12 cellular contexts compared by ENCODE assay signal in genomic region chr5:108884736-108885135, GRCh38.
DNase-seq lines count a peak whose midpoint lies in the region; ATAC-seq and TF ChIP-seq lines count a peak whose summit lies in the region.
"Had no signal": no experiment of that assay in that cellular context is flagged by ENCODE, and none has a peak within 500 bp of the region (broad histone marks: within the 10 kb centered on the region; RNA-seq: fewer than 3 reads in every experiment).

No MANE protein-coding gene starts in this region.

- H3K9ac ChIP-seq in adipocyte (ENCODE audit: low read length) (no peak overlapping the region), neural progenitor cell (no peak overlapping the region)

- H3K27me3 Mint-ChIP-seq in neural progenitor cell (ENCODE audit: insufficient read depth, low read depth), result no peaks in the 10 kb centered on the region
- no peaks in the 10 kb centered on the region for H3K27me3 Mint-ChIP-seq in activated CD8-positive, alpha-beta T cell treated with anti-CD3 and anti-CD28 coated beads, Interleukin-2, amount 10 ng/mL, durations not matched to agents 7 days and 5 days (ENCODE audit: low read depth)
- H3K27me3 Mint-ChIP-seq: dendritic cell treated with granulocyte-macrophage colony-stimulating factor and Interleukin-4, amounts not matched to agents 40 ng/mL and 50 ng/mL, for 4 days; stimulated activated naive CD8-positive, alpha-beta T cell treated with anti-CD3 and anti-CD28 coated beads, Interleukin-15, Interleukin-2, amounts not matched to agents 100 ng/mL and 50 ng/mL, for 24 hours had no signal

- no peak for TF ChIP-seq CTCF in fibroblast of pulmonary artery (IDR thresholded peaks at IDR 0.05; ENCODE audit: low read length, missing control alignments)
- TF ChIP-seq CTCF in neural progenitor cell (IDR thresholded peaks at IDR 0.05), result no peak
- TF ChIP-seq CTCF in left lung (IDR thresholded peaks at IDR 0.05), result no peak

- peak overlapping the region; percentile 23 for H3K27ac ChIP-seq in neural progenitor cell
- no peak overlapping the region for H3K27ac ChIP-seq in left lung
- H3K27ac ChIP-seq: Peyer's patch had no signal

- H3K27me3 ChIP-seq in adipocyte (replicated peaks; ENCODE audit: control insufficient read depth, insufficient read depth, low read length), result no peaks in the 10 kb centered on the region
- no peaks in the 10 kb centered on the region for H3K27me3 ChIP-seq in neural progenitor cell
- H3K27me3 ChIP-seq in left lung, result no peaks in the 10 kb centered on the region
- H3K27me3 ChIP-seq: Peyer's patch had no signal

- no peak overlapping the region for H3K27ac Mint-ChIP-seq in neural progenitor cell
- H3K27ac Mint-ChIP-seq in activated CD8-positive, alpha-beta T cell treated with anti-CD3 and anti-CD28 coated beads, Interleukin-2, amount 10 ng/mL, durations not matched to agents 7 days and 5 days, result no peak overlapping the region
- H3K27ac Mint-ChIP-seq: dendritic cell treated with granulocyte-macrophage colony-stimulating factor and Interleukin-4, amounts not matched to agents 40 ng/mL and 50 ng/mL, for 4 days; stimulated activated naive CD8-positive, alpha-beta T cell treated with anti-CD3 and anti-CD28 coated beads, Interleukin-15, Interleukin-2, amounts not matched to agents 100 ng/mL and 50 ng/mL, for 24 hours had no signal

- H3K36me3 Mint-ChIP-seq in neural progenitor cell, result peaks cover 4% of the 10 kb centered on the region
- H3K36me3 Mint-ChIP-seq in activated CD8-positive, alpha-beta T cell treated with anti-CD3 and anti-CD28 coated beads, Interleukin-2, amount 10 ng/mL, durations not matched to agents 7 days and 5 days (ENCODE audit: low read depth), result no peaks in the 10 kb centered on the region

- peaks cover 8% of the 10 kb centered on the region for H3F3A ChIP-seq in neural progenitor cell (ENCODE audit: low read depth)

- peak overlapping the region; percentile 47 for H3K4me3 ChIP-seq in adipocyte (ENCODE audit: low read length)
- H3K4me3 ChIP-seq in fibroblast of pulmonary artery (replicated peaks; ENCODE audit: low read depth, low read length), result no peak overlapping the region
- peak overlapping the region; percentile 14 for H3K4me3 ChIP-seq in neural progenitor cell
- no peak overlapping the region for H3K4me3 ChIP-seq in left lung
- H3K4me3 ChIP-seq: Peyer's patch had no signal

- intact Hi-C loops in left lung (cut with DNase I), result no loop called here

- POLR2A ChIA-PET in activated CD8-positive, alpha-beta T cell treated with anti-CD3 and anti-CD28 coated beads, Interleukin-2, amount 10 ng/mL, durations not matched to agents 7 days and 5 days (lab: Charles Lee), result no interaction called here

- no peak for ATAC-seq in activated CD8-positive, alpha-beta T cell treated with anti-CD3 and anti-CD28 coated beads, Interleukin-2, amount 10 ng/mL, durations not matched to agents 7 days and 5 days
- ATAC-seq in left lung, result no peak

- no peaks in the 10 kb centered on the region for H3K9me3 ChIP-seq in adipocyte (ENCODE audit: control insufficient read depth, low read length)
- no peaks in the 10 kb centered on the region for H3K9me3 ChIP-seq in neural progenitor cell (ENCODE audit: low read depth)
- H3K9me3 ChIP-seq in left lung, result no peaks in the 10 kb centered on the region
- H3K9me3 ChIP-seq: Peyer's patch had no signal

- H3K4me2 ChIP-seq in neural progenitor cell, result peak overlapping the region; percentile 58

- H3K4me1 ChIP-seq in adipocyte (ENCODE audit: control insufficient read depth, insufficient read depth, low read length) (peaks cover 11% of the 10 kb centered on the region), neural progenitor cell (peaks cover 17% of the 10 kb centered on the region), left lung (no peaks in the 10 kb centered on the region)
- H3K4me1 ChIP-seq: Peyer's patch had no signal

- no peak overlapping the region for H2AFZ ChIP-seq in neural progenitor cell (replicated peaks)

- H4K20me1 ChIP-seq in neural progenitor cell (ENCODE audit: low read depth), result no peaks in the 10 kb centered on the region

- H3K79me2 ChIP-seq in neural progenitor cell (ENCODE audit: low read depth), result no peaks in the 10 kb centered on the region

- H3K9me3 Mint-ChIP-seq in neural progenitor cell, result peaks cover 2% of the 10 kb centered on the region
- H3K9me3 Mint-ChIP-seq in activated CD8-positive, alpha-beta T cell treated with anti-CD3 and anti-CD28 coated beads, Interleukin-2, amount 10 ng/mL, durations not matched to agents 7 days and 5 days (ENCODE audit: insufficient read depth), result no peaks in the 10 kb centered on the region
- H3K9me3 Mint-ChIP-seq: dendritic cell treated with granulocyte-macrophage colony-stimulating factor and Interleukin-4, amounts not matched to agents 40 ng/mL and 50 ng/mL, for 4 days; stimulated activated naive CD8-positive, alpha-beta T cell treated with anti-CD3 and anti-CD28 coated beads, Interleukin-15, Interleukin-2, amounts not matched to agents 100 ng/mL and 50 ng/mL, for 24 hours had no signal

- no peak overlapping the region for H3K4me3 Mint-ChIP-seq in neural progenitor cell
- H3K4me3 Mint-ChIP-seq in activated CD8-positive, alpha-beta T cell treated with anti-CD3 and anti-CD28 coated beads, Interleukin-2, amount 10 ng/mL, durations not matched to agents 7 days and 5 days, result no peak overlapping the region
- H3K4me3 Mint-ChIP-seq: dendritic cell treated with granulocyte-macrophage colony-stimulating factor and Interleukin-4, amounts not matched to agents 40 ng/mL and 50 ng/mL, for 4 days; stimulated activated naive CD8-positive, alpha-beta T cell treated with anti-CD3 and anti-CD28 coated beads, Interleukin-15, Interleukin-2, amounts not matched to agents 100 ng/mL and 50 ng/mL, for 24 hours had no signal

- CTCF ChIA-PET in activated CD8-positive, alpha-beta T cell treated with anti-CD3 and anti-CD28 coated beads, Interleukin-2, amount 10 ng/mL, durations not matched to agents 7 days and 5 days (lab: Charles Lee), result no interaction called here

- H3K4me1 Mint-ChIP-seq in neural progenitor cell, result peaks cover 3% of the 10 kb centered on the region
- no peaks in the 10 kb centered on the region for H3K4me1 Mint-ChIP-seq in activated CD8-positive, alpha-beta T cell treated with anti-CD3 and anti-CD28 coated beads, Interleukin-2, amount 10 ng/mL, durations not matched to agents 7 days and 5 days (ENCODE audit: low read depth)

- H3K36me3 ChIP-seq in adipocyte (ENCODE audit: control insufficient read depth, insufficient read depth, low read length, severe bottlenecking) (no peaks in the 10 kb centered on the region), neural progenitor cell (no peaks in the 10 kb centered on the region), left lung (no peaks in the 10 kb centered on the region)
- H3K36me3 ChIP-seq: Peyer's patch had no signal

- DNase-seq in EH (ENCODE audit: low read depth) (peak; percentile 85), adipocyte (ENCODE audit: low read depth) (peak; percentile 42), fibroblast of pulmonary artery (ENCODE audit: low read depth) (peak; percentile 77), neural progenitor cell (ENCODE audit: low spot score) (peak; percentile 17), HUDEP-2 (lab: John Stamatoyannopoulos, UW; ENCODE audit: unreplicated experiment in 76 of 76) (no peak), left lung (no peak), NCI-H1694 treated with DMSO at 0.1 percent for 48 hours (lab: John Stamatoyannopoulos, UW) (no peak)
- DNase-seq in activated CD8-positive, alpha-beta T cell treated with anti-CD3 and anti-CD28 coated beads, Interleukin-2, amount 10 ng/mL, durations not matched to agents 7 days and 5 days, result no peak
- DNase-seq: activated naive CD4-positive, alpha-beta T cell treated with anti-CD3 and anti-CD28 coated beads, Interleukin-2, amount 50 U/mL, for 16 hours; Peyer's patch had no signal

Comparison
In these comparisons a context has a peak if more than half of its experiments do, and no peak if none do; other contexts are left out.
1. DNase-seq: peak in EH (single experiment), adipocyte (single experiment), fibroblast of pulmonary artery (single experiment) and neural progenitor cell (single experiment); none in HUDEP-2 (0 of 76), activated CD8-positive, alpha-beta T cell treated with anti-CD3 and anti-CD28 coated beads, Interleukin-2, amount 10 ng/mL, durations not matched to agents 7 days and 5 days (single experiment), left lung (0 of 2) and NCI-H1694 treated with DMSO at 0.1 percent for 48 hours (single experiment).
2. H3K4me3 ChIP-seq: peak in adipocyte (single experiment) and neural progenitor cell (single experiment); none in fibroblast of pulmonary artery (single experiment) and left lung (0 of 2).